Comparison of ENCODE assay signal across 1 cellular context in the genomic region with DNA sequence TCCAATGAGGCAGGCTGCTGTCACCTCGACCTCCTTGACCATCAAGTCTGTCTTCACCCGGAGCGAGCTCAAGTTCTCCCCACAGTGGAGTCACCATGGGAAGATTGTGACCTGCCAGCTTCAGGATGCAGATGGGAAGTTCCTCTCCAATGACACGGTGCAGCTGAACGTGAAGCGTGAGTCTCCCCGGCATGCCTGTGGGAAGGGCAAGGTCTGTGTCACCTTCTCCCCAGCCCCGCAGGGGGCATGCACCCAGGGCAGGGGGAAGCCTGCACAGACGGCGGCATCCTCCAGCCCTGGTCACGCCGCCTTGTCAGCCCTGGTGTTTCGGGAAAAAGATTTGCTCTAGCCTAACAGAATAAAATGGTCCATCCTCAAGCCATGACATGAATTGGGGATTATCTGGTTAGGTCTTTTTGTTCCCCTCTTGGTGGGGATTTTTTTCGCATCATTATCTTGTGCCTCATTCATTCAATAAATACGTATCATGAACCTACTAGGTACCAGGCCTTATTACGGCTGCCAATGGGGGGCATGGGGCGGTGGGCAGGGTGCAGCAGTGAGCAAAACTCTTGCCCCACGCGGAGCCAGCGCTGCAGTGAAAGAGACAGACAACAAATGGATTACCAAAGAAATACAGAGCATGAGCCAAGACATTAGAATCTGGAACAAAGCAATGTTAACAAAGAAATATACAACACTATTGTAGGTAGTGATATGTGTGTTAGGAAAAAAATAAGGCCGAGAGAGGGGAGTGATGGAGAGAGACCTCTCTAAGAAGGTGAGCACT.
TF ChIP-seq lines count a peak whose summit lies in the region.

No MANE protein-coding gene starts in this region.

TF ChIP-seq in GM12878, 131 proteins besides CTCF, POLR2A, EP300 and RAD21:
- TF ChIP-seq HDGF (IDR thresholded peaks at IDR 0.05): 0 out of 2 replicates have a peak, but pooled peaks have one; percentile 1
- TF ChIP-seq SUZ12 (IDR thresholded peaks at IDR 0.05; ENCODE audit: unreplicated experiment): no peak
